ENCODE assay signal across 8 cellular contexts in genomic region chr2:264493-265468, GRCh38. TPM values are rescaled to one million over a fixed set of nuclear protein-coding genes. Genes with fewer than 3 reads are reported as not detected.
DNase-seq lines count a peak whose midpoint lies in the region; ATAC-seq and TF ChIP-seq lines count a peak whose summit lies in the region.

Gene ACP1 (plus strand): TSS chr2:264947. CDS start chr2:264965, 18 bp downstream.

- H3K4me3 Mint-ChIP-seq in activated CD4-positive, alpha-beta T cell treated with anti-CD3 and anti-CD28 coated beads, Interleukin-2, amount 10 ng/mL, durations not matched to agents 24 days and 14 days: peak within 1 kb of the TSS; percentile 97

- H3K27ac ChIP-seq in C4-2B (peak within 1 kb of the TSS; percentile 81), coronary artery (peak within 1 kb of the TSS; percentile 71 to 86)

- no peak for TF ChIP-seq CTCF in C4-2B (conservative IDR thresholded peaks at IDR 0.05)
- TF ChIP-seq CTCF in coronary artery (IDR thresholded peaks at IDR 0.05): no peak

- peaks cover 39% of the 10 kb centered on the region for H3K4me1 Mint-ChIP-seq in activated CD4-positive, alpha-beta T cell treated with anti-CD3 and anti-CD28 coated beads, Interleukin-2, amount 10 ng/mL, durations not matched to agents 24 days and 14 days

- peaks cover 21% of the 10 kb centered on the region for H3K36me3 Mint-ChIP-seq in activated CD4-positive, alpha-beta T cell treated with anti-CD3 and anti-CD28 coated beads, Interleukin-2, amount 10 ng/mL, durations not matched to agents 24 days and 14 days (ENCODE audit: low read depth)

- no peaks in the 10 kb centered on the region for H3K9me3 Mint-ChIP-seq in activated CD4-positive, alpha-beta T cell treated with anti-CD3 and anti-CD28 coated beads, Interleukin-2, amount 10 ng/mL, durations not matched to agents 24 days and 14 days

- DNase-seq in NCI-H526 treated with DMSO at 0.1 percent for 48 hours (lab: John Stamatoyannopoulos, UW) (peak; percentile 92), coronary artery (ENCODE audit: low spot score) (peak; percentile 90), left colon (peak; percentile 98 to 99)
- DNase-seq in activated CD4-positive, alpha-beta T cell treated with anti-CD3 and anti-CD28 coated beads, Interleukin-2, amount 10 ng/mL, durations not matched to agents 24 days and 14 days: peak; percentile 99
- peak; percentile 93 to 95 for DNase-seq in stimulated activated CD4-positive, alpha-beta T cell treated with anti-CD3 and anti-CD28 coated beads, Interleukin-1b, Interleukin-23, amount 100 ng/mL, for 4 hours (ENCODE audit: low read depth in 2 of 2)

- H3K27ac Mint-ChIP-seq in activated CD4-positive, alpha-beta T cell treated with anti-CD3 and anti-CD28 coated beads, Interleukin-2, amount 10 ng/mL, durations not matched to agents 24 days and 14 days: peak within 1 kb of the TSS; percentile 97

- peak within 1 kb of the TSS; percentile 86 for H3K4me3 ChIP-seq in coronary artery

- peak; percentile 79 for ATAC-seq in GM19351 (IDR thresholded peaks at IDR 0.05; ENCODE audit: unreplicated experiment)
- ATAC-seq in HG03520 (IDR thresholded peaks at IDR 0.05; ENCODE audit: unreplicated experiment): peak; percentile 88
- ATAC-seq in left colon: peak; percentile 91

- no peaks in the 10 kb centered on the region for H3K27me3 Mint-ChIP-seq in activated CD4-positive, alpha-beta T cell treated with anti-CD3 and anti-CD28 coated beads, Interleukin-2, amount 10 ng/mL, durations not matched to agents 24 days and 14 days

- intact Hi-C loops in activated CD4-positive, alpha-beta T cell treated with anti-CD3 and anti-CD28 coated beads, Interleukin-2, amount 10 ng/mL, durations not matched to agents 24 days and 14 days (cut with micrococcal nuclease): loop anchor here (1.0 to 2.0 kb wide), 3 partner anchors 18 to 412 kb away; no protein-coding TSS in a partner anchor
- intact Hi-C loops in left colon (cut with DNase I, micrococcal nuclease): no loop called here

RNA-seq across cellular contexts. Expression of gene ACP1, which starts in this region (rescaled TPM):
- total RNA-seq in activated CD4-positive, alpha-beta T cell treated with anti-CD3 and anti-CD28 coated beads, Interleukin-2, amount 10 ng/mL, durations not matched to agents 24 days and 14 days: 124 and 127 TPM in 2 replicates
- total RNA-seq in left colon: 10 to 100 TPM; 74.3 to 91.1 TPM

Comparison
In these comparisons a context has a peak if more than half of its experiments do, and no peak if none do; other contexts are left out.
1. Peak in every context shown above with its lines: DNase-seq, ATAC-seq, H3K4me3 ChIP-seq and H3K27ac ChIP-seq.